12 cellular contexts compared by ENCODE assay signal in the genomic region with DNA sequence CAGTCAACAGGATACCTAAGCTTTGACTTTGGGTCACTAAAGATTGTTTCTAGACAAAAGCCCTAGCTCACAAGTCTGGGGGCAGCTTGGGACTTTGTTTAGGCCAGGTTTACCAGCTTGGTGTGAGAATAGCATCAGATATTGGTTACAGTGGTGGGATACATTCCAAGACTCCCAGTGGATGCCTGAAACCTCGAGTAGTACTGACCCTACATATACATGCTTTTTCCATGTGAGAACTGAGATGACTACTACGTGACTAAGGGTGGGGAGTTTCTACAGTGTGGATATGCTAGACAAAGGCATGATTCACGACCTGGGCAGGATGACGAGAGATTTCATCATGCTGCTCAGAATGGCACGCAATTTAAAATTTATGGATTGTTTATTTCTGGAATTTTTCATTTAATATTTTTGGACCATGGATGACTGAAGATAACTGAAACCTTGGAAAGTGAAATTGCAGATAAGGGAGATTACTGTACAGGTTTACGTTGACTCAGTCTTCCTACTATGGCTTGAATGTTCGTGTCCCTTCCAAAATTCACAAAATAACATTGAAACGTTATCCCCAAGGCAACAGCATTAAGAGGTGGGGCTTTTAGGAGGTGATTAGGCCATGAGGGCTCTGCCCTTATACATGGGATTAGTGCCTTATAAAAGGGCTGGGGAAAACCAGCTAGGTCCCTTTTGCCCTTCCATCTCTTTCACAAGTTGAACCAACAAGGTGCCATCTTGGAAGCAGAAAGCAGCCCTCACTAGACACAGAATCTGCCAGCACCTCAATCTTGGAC. TPM values are rescaled to one million over a fixed set of nuclear protein-coding genes. Genes with fewer than 3 reads are reported as not detected.
DNase-seq lines count a peak whose midpoint lies in the region; ATAC-seq and TF ChIP-seq lines count a peak whose summit lies in the region.
"Had no signal": no experiment of that assay in that cellular context is flagged by ENCODE, and none has a peak within 500 bp of the region (broad histone marks: within the 10 kb centered on the region; RNA-seq: fewer than 3 reads in every experiment).

No MANE protein-coding gene starts in this region.

- WGBS in heart right ventricle, 2 donors: 80 to 84% methylated on average over 8 of the region's 8 CpGs
- WGBS in gastroesophageal sphincter (ENCODE audit: low coverage in 1 of 2), 2 donors: 27 to 67% methylated on average over 8 of the region's 8 CpGs

- H3K4me3 ChIP-seq in heart right ventricle (no peak overlapping the region), gastroesophageal sphincter (no peak overlapping the region), vagina (no peak overlapping the region)

- no peak for TF ChIP-seq POLR2A in gastroesophageal sphincter (IDR thresholded peaks at IDR 0.05)
- no peak for TF ChIP-seq POLR2A in vagina (IDR thresholded peaks at IDR 0.05)

- H3K4me1 ChIP-seq in heart right ventricle: peaks cover 23 to 68% (median 60%) of the 10 kb centered on the region in 9 donors
- peaks cover 7 to 61% (median 31%) of the 10 kb centered on the region in 3 donors for H3K4me1 ChIP-seq in gastroesophageal sphincter
- H3K4me1 ChIP-seq in vagina: peaks cover 27% of the 10 kb centered on the region

- TF ChIP-seq CTCF in heart right ventricle (IDR thresholded peaks at IDR 0.05): no peak
- TF ChIP-seq CTCF in VCaP (conservative IDR thresholded peaks at IDR 0.05): no peak
- TF ChIP-seq CTCF in gastroesophageal sphincter (IDR thresholded peaks at IDR 0.05): no peak
- TF ChIP-seq CTCF in vagina (IDR thresholded peaks at IDR 0.05): no peak

- H3K27me3 ChIP-seq in heart right ventricle (no peaks in the 10 kb centered on the region), gastroesophageal sphincter (no peaks in the 10 kb centered on the region), vagina (no peaks in the 10 kb centered on the region)

- no peak for TF ChIP-seq EP300 in gastroesophageal sphincter (IDR thresholded peaks at IDR 0.05)

- no peaks in the 10 kb centered on the region for H3K36me3 ChIP-seq in heart right ventricle
- H3K36me3 ChIP-seq in gastroesophageal sphincter: no peaks in the 10 kb centered on the region
- H3K36me3 ChIP-seq in vagina: no peaks in the 10 kb centered on the region

- H3K27ac ChIP-seq in heart right ventricle: peak overlapping the region in 9 of 10 donors; percentile 56 to 90 (median 84)
- H3K27ac ChIP-seq in VCaP: peak overlapping the region; percentile 94; the same call in 1 of the 2 replicates
- H3K27ac ChIP-seq in gastroesophageal sphincter: peak overlapping the region in 3 of 4 donors; percentile 58 to 70 (median 67)
- H3K27ac ChIP-seq in vagina: peak overlapping the region; percentile 31

- H3K9me3 ChIP-seq in heart right ventricle (no peaks in the 10 kb centered on the region), gastroesophageal sphincter (no peaks in the 10 kb centered on the region), vagina (no peaks in the 10 kb centered on the region)

- intact Hi-C loops in heart right ventricle (cut with DNase I): loop anchor here in 7 of 10 donors (5.0 to 10.0 kb wide), 8 partner anchors 83 to 296 kb away; no protein-coding TSS in a partner anchor
- intact Hi-C loops in left ventricle myocardium superior (cut with micrococcal nuclease): loop anchor here (5.0 kb wide), 1 partner anchor 89 kb away; no protein-coding TSS in a partner anchor
- intact Hi-C loops in vagina (cut with DNase I): loop anchor here (10.0 kb wide), 1 partner anchor 293 kb away; no protein-coding TSS in a partner anchor

- DNase-seq in heart right ventricle (no peak), left ventricle myocardium superior (no peak), vagina (ENCODE audit: extremely low spot score in 2 of 2) (no peak), NAMALWA (ENCODE audit: low spot score) (no peak), DMS79 (lab: John Stamatoyannopoulos, UW) (no peak)
- DNase-seq: CD4-positive, CD25-positive, alpha-beta regulatory T cell; Karpas-422 had no signal

- ATAC-seq in heart right ventricle (no peak), left ventricle myocardium superior (no peak), gastroesophageal sphincter (peak; percentile 38), GM18858 (IDR thresholded peaks at IDR 0.05; ENCODE audit: unreplicated experiment) (no peak)

RNA-seq across cellular contexts. Expression of gene CTAGE1, which starts 50.2 kb away (rescaled TPM):
- total RNA-seq in heart right ventricle: under 1 TPM in 2 of 10 donors, not detected in 8; 0.07 to 0.10 TPM
- not detected for polyA plus RNA-seq in heart right ventricle
- total RNA-seq in left ventricle myocardium superior: not detected
- not detected for total RNA-seq in gastroesophageal sphincter
- total RNA-seq in vagina: not detected
- total RNA-seq: CD4-positive, CD25-positive, alpha-beta regulatory T cell; liver; temporal lobe had no signal
- polyA plus RNA-seq: CD4-positive, CD25-positive, alpha-beta regulatory T cell; liver had no signal

Comparison
In these comparisons a context has a peak if more than half of its experiments do, and no peak if none do; other contexts are left out.
1. H3K27ac ChIP-seq: peak in every context shown above with its lines; median percentile 94 in VCaP; 84 in heart right ventricle; 67 in gastroesophageal sphincter; 31 in vagina.